Comparison of ENCODE assay signal across 10 cellular contexts in the genomic region with DNA sequence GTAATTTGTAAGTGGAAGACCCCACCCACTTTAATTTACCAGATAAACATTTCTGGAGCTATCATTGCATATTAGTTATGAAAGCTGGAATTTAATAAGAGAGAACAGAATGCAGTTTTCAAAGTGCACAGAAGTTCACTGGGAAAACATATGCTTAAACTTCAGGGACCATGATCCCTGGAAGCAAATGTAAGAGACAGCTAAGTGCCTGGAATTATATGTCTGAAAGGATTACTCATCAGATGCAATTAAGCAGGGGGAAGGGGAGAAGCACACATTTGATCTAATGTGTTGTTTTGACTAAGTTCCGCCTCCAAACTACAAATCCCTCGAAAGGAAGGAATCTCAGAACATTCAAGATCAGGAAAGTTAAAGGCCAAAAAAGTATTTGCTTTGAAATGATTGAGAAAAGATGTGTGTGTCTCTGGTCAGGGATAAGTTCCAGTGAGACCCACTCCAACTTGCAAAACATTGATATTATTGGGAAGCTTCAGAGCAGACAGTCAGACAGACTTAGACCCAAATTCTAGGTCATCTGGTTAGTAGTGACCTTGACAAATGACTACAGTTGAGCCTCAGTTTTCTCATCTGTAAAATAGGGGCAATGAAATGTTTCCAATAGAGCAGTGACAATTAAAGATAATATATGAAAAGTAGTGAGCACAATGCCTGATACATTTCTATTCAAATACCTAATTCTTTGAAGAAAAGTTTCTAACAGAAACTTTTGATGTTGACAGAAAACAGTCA.
DNase-seq lines count a peak whose midpoint lies in the region; ATAC-seq and TF ChIP-seq lines count a peak whose summit lies in the region.
"Had no signal": no experiment of that assay in that cellular context is flagged by ENCODE, and none has a peak within 500 bp of the region (broad histone marks: within the 10 kb centered on the region; RNA-seq: fewer than 3 reads in every experiment).

No MANE protein-coding gene starts in this region.

- peaks cover 1% of the 10 kb centered on the region; the same call in 1 of the 2 replicates for H3K36me3 ChIP-seq in Caco-2 (ENCODE audit: control insufficient read depth, insufficient read depth, low read length)
- no peaks in the 10 kb centered on the region for H3K36me3 ChIP-seq in duodenal mucosa (ENCODE audit: control insufficient read depth in 1 of 2, insufficient read depth in 2 of 2, low read length in 2 of 2)

- DNase-seq in Caco-2 (no peak), NCI-H82 (lab: John Stamatoyannopoulos, UW) (peak; percentile 69), omental fat pad (ENCODE audit: low spot score) (no peak), OCI-M1 (lab: John Stamatoyannopoulos, UW) (no peak), NCI-H1092 treated with DMSO at 0.1 percent for 48 hours (lab: John Stamatoyannopoulos, UW) (no peak), NCI-H2196 treated with DMSO at 0.1 percent for 48 hours (lab: John Stamatoyannopoulos, UW; ENCODE audit: unreplicated experiment) (no peak)
- DNase-seq: NK-92 treated with Interleukin-12 subunit alpha and Interleukin-12 subunit beta, amount 100 ng/mL, for 24 hours had no signal

- TF ChIP-seq CTCF in Caco-2 (IDR thresholded peaks at IDR 0.05; ENCODE audit: insufficient read depth in 1 of 2, low read depth in 1 of 2, low read length in 1 of 2, severe bottlenecking in 1 of 2, unreplicated experiment in 1 of 2) (no peak), omental fat pad (IDR thresholded peaks at IDR 0.05) (no peak)

- CTCF ChIA-PET in Caco-2 (lab: Charles Lee), result interaction anchor here (0.9 to 1.7 kb wide), 5 partner anchors 68 to 164 kb away, joined by 3 to 5 read pairs (median 3); no protein-coding TSS in a partner anchor

- POLR2A ChIA-PET in Caco-2 (lab: Charles Lee), result interaction anchor here (0.6 kb wide), 1 partner anchor 41 kb away, joined by 3 read pairs; no protein-coding TSS in a partner anchor

- H3K4me3 ChIP-seq in Caco-2 (ENCODE audit: low read depth, low read length) (no peak overlapping the region), duodenal mucosa (ENCODE audit: low read depth in 1 of 2, low read length in 2 of 2) (no peak overlapping the region)

- H3K27ac ChIP-seq in duodenal mucosa (ENCODE audit: low read depth, low read length), result peak overlapping the region; percentile 5

- H3K27me3 ChIP-seq in Caco-2 (replicated peaks; ENCODE audit: control insufficient read depth, insufficient read depth, low read length) (no peaks in the 10 kb centered on the region), duodenal mucosa (ENCODE audit: control insufficient read depth in 1 of 2, insufficient read depth in 2 of 2, low read length in 2 of 2) (no peaks in the 10 kb centered on the region)

- no peaks in the 10 kb centered on the region for H3K27me3 Mint-ChIP-seq in Caco-2 (ENCODE audit: insufficient read depth, unreplicated experiment)

- BruUV-seq in Caco-2 (replicated peaks; lab: Mats Ljungman, UMichigan), result TSS peak; percentile 73

- H3K4me1 ChIP-seq in Caco-2, result peaks cover 49% of the 10 kb centered on the region
- H3K4me1 ChIP-seq in duodenal mucosa (ENCODE audit: control insufficient read depth in 1 of 2, insufficient read depth in 2 of 2, low read length in 2 of 2), result no peaks in the 10 kb centered on the region

- peaks cover 36% of the 10 kb centered on the region for H3K9me3 Mint-ChIP-seq in Caco-2 (ENCODE audit: unreplicated experiment)

- intact Hi-C loops in Caco-2 (cut with micrococcal nuclease; ENCODE audit: unreplicated experiment), result loop anchor here (1.0 to 2.0 kb wide), 7 partner anchors 25 to 288 kb away; no protein-coding TSS in a partner anchor

- H3K9me3 ChIP-seq in Caco-2 (peaks cover 18% of the 10 kb centered on the region), duodenal mucosa (ENCODE audit: control insufficient read depth in 1 of 2, low read length in 2 of 2) (peaks cover 0 to 2% of the 10 kb centered on the region in 2 donors)

- H3K4me3 Mint-ChIP-seq in Caco-2 (ENCODE audit: unreplicated experiment), result peak overlapping the region; percentile 38
- H3K4me3 Mint-ChIP-seq: stimulated activated naive CD8-positive, alpha-beta T cell treated with anti-CD3 and anti-CD28 coated beads, Interleukin-15, Interleukin-2, amounts not matched to agents 100 ng/mL and 50 ng/mL, for 24 hours had no signal

- ATAC-seq in omental fat pad (ENCODE audit: low FRiP score) (peak; percentile 81), GM19328 (IDR thresholded peaks at IDR 0.05; ENCODE audit: unreplicated experiment) (no peak)

- peaks cover 30% of the 10 kb centered on the region for H3K36me3 Mint-ChIP-seq in Caco-2 (ENCODE audit: insufficient read depth, unreplicated experiment)

- H3K4me1 Mint-ChIP-seq in Caco-2 (ENCODE audit: low read depth, unreplicated experiment), result peaks cover 37% of the 10 kb centered on the region

- H3K9ac ChIP-seq in duodenal mucosa (ENCODE audit: low read depth in 1 of 2, low read length in 2 of 2), result no peak overlapping the region

- peak overlapping the region; percentile 88 for H3K27ac Mint-ChIP-seq in Caco-2 (ENCODE audit: unreplicated experiment)
